9 cellular contexts compared by ENCODE assay signal in genomic region chr3:142889263-142890014, GRCh38. TPM values are rescaled to one million over a fixed set of nuclear protein-coding genes. Genes with fewer than 3 reads are reported as not detected.
DNase-seq lines count a peak whose midpoint lies in the region; ATAC-seq, FAIRE-seq and TF ChIP-seq lines count a peak whose summit lies in the region.
"Had no signal": no experiment of that assay in that cellular context is flagged by ENCODE, and none has a peak within 500 bp of the region (broad histone marks: within the 10 kb centered on the region; RNA-seq: fewer than 3 reads in every experiment).

No MANE protein-coding gene starts in this region.

- WGBS in K562 (ENCODE audit: insufficient coverage, low coverage, missing lambda C conversion rate): 14% methylated on average over 20 of the region's 23 CpGs
- WGBS in transverse colon (ENCODE audit: low coverage in 1 of 2), 2 donors: 17 to 19% methylated on average over 10 to 23 of the region's 23 CpGs

- H3K9me3 Mint-ChIP-seq in activated naive CD4-positive, alpha-beta T cell treated with anti-CD3 and anti-CD28 coated beads for 36 hours: no peaks in the 10 kb centered on the region
- H3K9me3 Mint-ChIP-seq in memory B cell: no peaks in the 10 kb centered on the region

- no peak for TF ChIP-seq EP300 in K562 (IDR thresholded peaks at IDR 0.05; ENCODE audit: low read length)
- no peak for TF ChIP-seq EP300 in transverse colon (IDR thresholded peaks at IDR 0.05; ENCODE audit: low read depth)

- H3K27ac ChIP-seq in K562 (ENCODE audit: extremely low read depth, low read depth, low read length) (no peak overlapping the region), transverse colon (no peak overlapping the region)

- peaks cover 44% of the 10 kb centered on the region for H3K27me3 Mint-ChIP-seq in activated naive CD4-positive, alpha-beta T cell treated with anti-CD3 and anti-CD28 coated beads for 36 hours (ENCODE audit: low read depth)
- H3K27me3 Mint-ChIP-seq in memory B cell: peaks cover 14% of the 10 kb centered on the region

- CTCF ChIA-PET in activated naive CD4-positive, alpha-beta T cell treated with anti-CD3 and anti-CD28 coated beads for 36 hours (lab: Charles Lee): interaction anchor here (0.7 kb wide), 1 partner anchor 14 kb away, joined by 7 read pairs; no protein-coding TSS in a partner anchor
- CTCF ChIA-PET in K562 (lab: Yijun Ruan, JAX; ENCODE audit: low intra/inter-chr PET ratio): no interaction called here

- FAIRE-seq in K562 (lab: Jason Lieb, UNC): no peak

- H3K36me3 ChIP-seq in K562 (ENCODE audit: control insufficient read depth, insufficient read depth, low read length) (no peaks in the 10 kb centered on the region), transverse colon (no peaks in the 10 kb centered on the region)

- TF ChIP-seq CTCF in K562 (IDR thresholded peaks at IDR 0.05 in 2 of 3, conservative IDR thresholded peaks at IDR 0.05 in 1 of 3; ENCODE audit: insufficient read depth in 2 of 3, low read depth in 1 of 3, low read length in 3 of 3) (no peak), transverse colon (IDR thresholded peaks at IDR 0.05) (no peak)

- intact Hi-C loops in activated naive CD4-positive, alpha-beta T cell treated with anti-CD3 and anti-CD28 coated beads for 36 hours (cut with micrococcal nuclease): loop anchor here (5.0 kb wide), 1 partner anchor 302 kb away; no protein-coding TSS in a partner anchor
- intact Hi-C loops in K562 (cut with micrococcal nuclease) (loop anchor here (5.0 kb wide), 1 partner anchor 37 kb away; no protein-coding TSS in a partner anchor), transverse colon (cut with DNase I; ENCODE audit: low total_unique reads) (no loop called here)

- no peak for TF ChIP-seq POLR2A in K562 (conservative IDR thresholded peaks at IDR 0.05)
- TF ChIP-seq POLR2A in transverse colon (IDR thresholded peaks at IDR 0.05): no peak

- ATAC-seq in K562 (no peak), memory B cell (ENCODE audit: low read depth) (no peak)

- H3K4me1 ChIP-seq in K562 (replicated peaks in 1 of 2; ENCODE audit: control insufficient read depth in 2 of 2, insufficient read depth in 2 of 2, low read length in 2 of 2) (peaks cover 5 to 14% of the 10 kb centered on the region in 2 experiments; a peak in 3 of 5 replicates), transverse colon (peaks cover 0 to 18% (median 14%) of the 10 kb centered on the region in 4 donors)

- peak overlapping the region; percentile 74 for H2AFZ ChIP-seq in K562 (ENCODE audit: low read depth, low read length)

- no peaks in the 10 kb centered on the region for H4K20me1 ChIP-seq in K562 (replicated peaks; ENCODE audit: control insufficient read depth, insufficient read depth, low read length)

- H3K36me3 Mint-ChIP-seq in activated naive CD4-positive, alpha-beta T cell treated with anti-CD3 and anti-CD28 coated beads for 36 hours (ENCODE audit: low read depth): no peaks in the 10 kb centered on the region
- H3K36me3 Mint-ChIP-seq in memory B cell: no peaks in the 10 kb centered on the region

- no TSS peak for BruUV-seq in K562 (replicated peaks; lab: Mats Ljungman, UMichigan)

- no peak for DNase-seq in activated naive CD4-positive, alpha-beta T cell treated with anti-CD3 and anti-CD28 coated beads for 36 hours
- no peak for DNase-seq in activated naive CD4-positive, alpha-beta T cell treated with Interleukin-2 at 50 U/mL for 16 hours
- DNase-seq in K562 (ENCODE audit: extremely low read depth in 1 of 4, low spot score in 3 of 4): no peak
- no peak for DNase-seq in memory B cell (ENCODE audit: low spot score in 2 of 2)
- DNase-seq in transverse colon: no peak
- DNase-seq in NCI-H2081 treated with DMSO at 0.1 percent for 48 hours (lab: John Stamatoyannopoulos, UW): no peak
- DNase-seq in amygdala (lab: John Stamatoyannopoulos, UW): no peak
- no peak for DNase-seq in dermis blood vessel endothelial cell

- H3K27me3 ChIP-seq in K562 (ENCODE audit: control insufficient read depth in 2 of 2, insufficient read depth in 2 of 2, low read length in 2 of 2) (peaks cover 0 to 11% of the 10 kb centered on the region in 2 experiments; a peak in 1 of 5 replicates), transverse colon (peaks cover 66% of the 10 kb centered on the region)

- H3K4me1 Mint-ChIP-seq in activated naive CD4-positive, alpha-beta T cell treated with anti-CD3 and anti-CD28 coated beads for 36 hours (ENCODE audit: low read depth): peaks cover 5% of the 10 kb centered on the region
- no peaks in the 10 kb centered on the region for H3K4me1 Mint-ChIP-seq in memory B cell

- no peak for TF ChIP-seq RAD21 in K562 (CRISPR knock-in tag; conservative IDR thresholded peaks at IDR 0.05 in 1 of 2, IDR thresholded peaks at IDR 0.05 in 1 of 2)

- in situ Hi-C loops in K562 (cut with MboI): no loop called here
- in situ Hi-C loops in transverse colon (cut with MboI; ENCODE audit: low pct_ligation_motif_present in 1 of 4, low pct_unique_long_range_greater_than_20kb in 1 of 4, low sequenced_read_pairs in 3 of 4): no loop called here

- peak overlapping the region; percentile 49 to 87; a peak in 3 of 4 replicates for H3K9ac ChIP-seq in K562 (ENCODE audit: insufficient read depth in 1 of 2, low read depth in 2 of 2, low read length in 2 of 2)

- POLR2A ChIA-PET in K562 (lab: Yijun Ruan, JAX): no interaction called here

- no peaks in the 10 kb centered on the region for H3K79me2 ChIP-seq in K562 (ENCODE audit: control insufficient read depth, insufficient read depth, low read length)

- peak overlapping the region; percentile 44 for H3K4me3 ChIP-seq in K562
- peak overlapping the region; percentile 14 to 59 (median 42) for H3K4me3 ChIP-seq in transverse colon

- H3K9me3 ChIP-seq in K562 (replicated peaks; ENCODE audit: control insufficient read depth, insufficient read depth, low read depth, low read length): no peaks in the 10 kb centered on the region
- H3K9me3 ChIP-seq in transverse colon: no peaks in the 10 kb centered on the region

- H3K9me1 ChIP-seq in K562 (ENCODE audit: control insufficient read depth, insufficient read depth, low read length): no peaks in the 10 kb centered on the region

- no peak overlapping the region for H3K27ac Mint-ChIP-seq in activated naive CD4-positive, alpha-beta T cell treated with anti-CD3 and anti-CD28 coated beads for 36 hours
- no peak overlapping the region for H3K27ac Mint-ChIP-seq in memory B cell

- H3K4me2 ChIP-seq in K562 (ENCODE audit: insufficient read depth, low read length): peak overlapping the region; percentile 67

- H3K4me3 Mint-ChIP-seq in activated naive CD4-positive, alpha-beta T cell treated with anti-CD3 and anti-CD28 coated beads for 36 hours: peak overlapping the region; percentile 66
- H3K4me3 Mint-ChIP-seq in memory B cell: peak overlapping the region; percentile 49

TF ChIP-seq in K562, 482 proteins besides CTCF, POLR2A, EP300 and RAD21:
- no peak for TF ChIP-seq PRPF4 (IDR thresholded peaks at IDR 0.05; ENCODE audit: insufficient read depth, low read depth, low read length, poor library complexity, severe bottlenecking)
- no peak for TF ChIP-seq BHLHE40 (IDR thresholded peaks at IDR 0.05; ENCODE audit: low read length)
- TF ChIP-seq ZNF668 (CRISPR knock-in tag; IDR thresholded peaks at IDR 0.05): no peak
- no peak for TF ChIP-seq NUFIP1 (IDR thresholded peaks at IDR 0.05; ENCODE audit: partially characterized antibody)
- TF ChIP-seq CBX2 (IDR thresholded peaks at IDR 0.05; ENCODE audit: insufficient read depth, low read length, poor library complexity, severe bottlenecking): peak; percentile 35
- no peak for TF ChIP-seq ZNF644 (tag; IDR thresholded peaks at IDR 0.05; ENCODE audit: low read depth)
- TF ChIP-seq HNRNPL (IDR thresholded peaks at IDR 0.05; ENCODE audit: low read depth, low read length): no peak
- TF ChIP-seq BMI1 (IDR thresholded peaks at IDR 0.05; ENCODE audit: low read length): peak; percentile 65; the same call in 1 of the 2 replicates
- TF ChIP-seq ZNF512 (tag; IDR thresholded peaks at IDR 0.05): peak; percentile 64; the same call in 1 of the 2 replicates

RNA-seq across cellular contexts. Expression of gene PCOLCE2, which starts 0.6 kb away (rescaled TPM):
- total RNA-seq in activated naive CD4-positive, alpha-beta T cell treated with anti-CD3 and anti-CD28 coated beads for 36 hours: under 1 TPM; 0.38 to 0.64 TPM
- total RNA-seq in K562 (2011; cell fraction: chromatin; rRNA removed; ENCODE audit: low replicate concordance): 4.6 and 8.1 TPM in 2 replicates
- 3.2 and 3.3 TPM in 2 replicates for total RNA-seq in K562 (2011; cell fraction: nucleolus; rRNA removed)
- 6.0 and 6.3 TPM in 2 replicates for total RNA-seq in K562 (2011; cell fraction: nucleoplasm; rRNA removed)
- total RNA-seq in K562 (2014; rRNA removed) (0.73 and 0.86 TPM in 2 replicates), K562 (2014; rRNA removed; fragmentation: Illumina TruSeq; extraction: Trizol) (0.65 and 0.83 TPM in 2 replicates), K562 (2015; rRNA removed; fragmentation: Illumina TruSeq; extraction: Trizol) (0.40 and 0.49 TPM in 2 replicates), K562 (2021) (0.49 and 1.0 TPM in 2 replicates), transverse colon (1 to 10 TPM in 3 of 4 donors, not detected in 1; 5.2 to 9.1 (median 6.0) TPM), dermis blood vessel endothelial cell (0.23 and 0.68 TPM in 2 replicates)
- polyA plus RNA-seq in K562 (2011; rRNA removed) (1.1 and 1.2 TPM in 2 replicates), K562 (2014; fragmentation: Illumina TruSeq; extraction: Trizol) (0.64 and 0.72 TPM in 2 replicates), K562 (2014; fragmentation: Nextera tagmentation; extraction: Ambion mirVana) (under 1 TPM; 0.18 to 0.39 TPM), K562 (2014; rRNA removed) (0.59 and 1.2 TPM in 2 replicates)
- polyA plus RNA-seq in K562 (2011; cell fraction: cytosol; rRNA removed): 0.58 and 0.73 TPM in 2 replicates
- polyA plus RNA-seq in K562 (2011; cell fraction: nucleus; rRNA removed): 0.76 and 0.98 TPM in 2 replicates
- polyA plus RNA-seq in K562 (2012): 0.18 and 0.29 TPM in 2 replicates
- polyA minus RNA-seq in K562 (2011; rRNA and poly(A)+ RNA removed): 0.91 and 1.2 TPM in 2 replicates
- not detected in 2 replicates for polyA minus RNA-seq in K562 (2011; cell fraction: cytosol; rRNA and poly(A)+ RNA removed)
- 0.33 and 1.3 TPM in 2 replicates for polyA minus RNA-seq in K562 (2011; cell fraction: nucleus; rRNA and poly(A)+ RNA removed)
- total RNA-seq: lung microvascular endothelial cell had no signal
